12 cellular contexts compared by ENCODE assay signal in genomic region chr6:30156262-30156599, GRCh38. TPM values are rescaled to one million over a fixed set of nuclear protein-coding genes. Genes with fewer than 3 reads are reported as not detected.
DNase-seq lines count a peak whose midpoint lies in the region; ATAC-seq and TF ChIP-seq lines count a peak whose summit lies in the region.
"Had no signal": no experiment of that assay in that cellular context is flagged by ENCODE, and none has a peak within 500 bp of the region (broad histone marks: within the 10 kb centered on the region; RNA-seq: fewer than 3 reads in every experiment).

No MANE protein-coding gene starts in this region.

- H3K4me3 Mint-ChIP-seq in activated CD4-positive, alpha-beta memory T cell treated with anti-CD3 and anti-CD28 coated beads for 36 hours = no peak overlapping the region

- no peaks in the 10 kb centered on the region for H3K9me3 Mint-ChIP-seq in activated CD4-positive, alpha-beta memory T cell treated with anti-CD3 and anti-CD28 coated beads for 36 hours

- no peaks in the 10 kb centered on the region for H3K9me3 ChIP-seq in OCI-LY3 (ENCODE audit: insufficient read depth, low read length)
- no peaks in the 10 kb centered on the region for H3K9me3 ChIP-seq in mucosa of rectum (ENCODE audit: control insufficient read depth in 2 of 2, low read length in 2 of 2)
- H3K9me3 ChIP-seq: tibial nerve had no signal

- no peaks in the 10 kb centered on the region for H3K36me3 Mint-ChIP-seq in activated CD4-positive, alpha-beta memory T cell treated with anti-CD3 and anti-CD28 coated beads for 36 hours

- H3K27me3 ChIP-seq in OCI-LY3 (ENCODE audit: low read depth, low read length) = no peaks in the 10 kb centered on the region
- H3K27me3 ChIP-seq in mucosa of rectum (ENCODE audit: control insufficient read depth in 2 of 2, insufficient read depth in 2 of 2, low read length in 2 of 2) = no peaks in the 10 kb centered on the region

- no peaks in the 10 kb centered on the region for H3K36me3 ChIP-seq in OCI-LY3 (replicated peaks; ENCODE audit: low read depth, low read length)
- no peaks in the 10 kb centered on the region for H3K36me3 ChIP-seq in mucosa of rectum (ENCODE audit: control insufficient read depth in 2 of 2, insufficient read depth in 2 of 2, low read length in 2 of 2)
- H3K36me3 ChIP-seq: tibial nerve had no signal

- peak overlapping the region; percentile 64 for H3K4me2 ChIP-seq in OCI-LY3 (ENCODE audit: low read length)

- POLR2A ChIA-PET in activated CD4-positive, alpha-beta memory T cell treated with anti-CD3 and anti-CD28 coated beads for 36 hours (lab: Charles Lee) = no interaction called here

- peaks cover 23% of the 10 kb centered on the region for H3K4me1 Mint-ChIP-seq in activated CD4-positive, alpha-beta memory T cell treated with anti-CD3 and anti-CD28 coated beads for 36 hours (ENCODE audit: low read depth)

- peaks cover 17% of the 10 kb centered on the region for H3K27me3 Mint-ChIP-seq in activated CD4-positive, alpha-beta memory T cell treated with anti-CD3 and anti-CD28 coated beads for 36 hours

- ATAC-seq in GM19324 (IDR thresholded peaks at IDR 0.05; ENCODE audit: low FRiP score, unreplicated experiment) = no peak

- H3K4me1 ChIP-seq in OCI-LY3 (ENCODE audit: low read length) (peaks cover 29% of the 10 kb centered on the region), mucosa of rectum (ENCODE audit: control insufficient read depth in 2 of 2, insufficient read depth in 2 of 2, low read length in 2 of 2) (peaks cover 25 to 34% of the 10 kb centered on the region in 2 donors)

- H3K4me3 ChIP-seq in OCI-LY3 (ENCODE audit: low read length) (no peak overlapping the region), mucosa of rectum (ENCODE audit: low read length in 2 of 2) (no peak overlapping the region)
- H3K4me3 ChIP-seq: tibial nerve had no signal

- no peak for TF ChIP-seq CTCF in OCI-LY3 (IDR thresholded peaks at IDR 0.05; ENCODE audit: low read depth, low read length)

- intact Hi-C loops in activated CD4-positive, alpha-beta memory T cell treated with anti-CD3 and anti-CD28 coated beads for 36 hours (cut with micrococcal nuclease) = no loop called here

- H3K27ac Mint-ChIP-seq in activated CD4-positive, alpha-beta memory T cell treated with anti-CD3 and anti-CD28 coated beads for 36 hours = no peak overlapping the region

- no peaks in the 10 kb centered on the region for H3K79me2 ChIP-seq in OCI-LY3 (ENCODE audit: low read length)

- no peaks in the 10 kb centered on the region for H4K20me1 ChIP-seq in OCI-LY3 (ENCODE audit: insufficient read depth, low read length)

- peak; percentile 73 for DNase-seq in EL
- DNase-seq in epithelial cell of prostate (ENCODE audit: low read depth, low spot score) = no peak
- no peak for DNase-seq in SIG-M5 treated with dmso at 0.1 percent for 504 hours (lab: John Stamatoyannopoulos, UW; ENCODE audit: unreplicated experiment)
- DNase-seq in activated CD4-positive, alpha-beta T cell treated with anti-CD3 and anti-CD28 coated beads for 1 hour = no peak
- no peak for DNase-seq in activated CD4-positive, alpha-beta memory T cell treated with anti-CD3 and anti-CD28 coated beads for 36 hours
- DNase-seq: activated gamma-delta T cell treated with Interleukin-2 at 50 U/mL for 16 hours; stimulated activated CD4-positive, alpha-beta T cell treated with anti-CD3 and anti-CD28 coated beads, Interleukin-4, amount 100 ng/mL, for 24 hours had no signal

- H3K27ac ChIP-seq in OCI-LY3 (ENCODE audit: low read length) = no peak overlapping the region
- peak overlapping the region; percentile 49 for H3K27ac ChIP-seq in epithelial cell of prostate
- peak overlapping the region; percentile 83 to 86 for H3K27ac ChIP-seq in mucosa of rectum (ENCODE audit: low read depth in 2 of 2, low read length in 2 of 2)

- CTCF ChIA-PET in activated CD4-positive, alpha-beta memory T cell treated with anti-CD3 and anti-CD28 coated beads for 36 hours (lab: Charles Lee) = interaction anchor here (11.3 kb wide), 1 partner anchor 25 kb away, joined by 65 read pairs; no protein-coding TSS in a partner anchor

- H2AFZ ChIP-seq in OCI-LY3 (ENCODE audit: low read depth, low read length) = no peak overlapping the region

- H3K9ac ChIP-seq in OCI-LY3 (ENCODE audit: low read length) = no peak overlapping the region
- peak overlapping the region in 1 of 2 donors; percentile 17 for H3K9ac ChIP-seq in mucosa of rectum (ENCODE audit: low read depth in 1 of 2, low read length in 2 of 2)

RNA-seq across cellular contexts. Expression of gene TRIM10, which starts 4.8 kb away (rescaled TPM):
- total RNA-seq in activated CD4-positive, alpha-beta memory T cell treated with anti-CD3 and anti-CD28 coated beads for 36 hours = under 1 TPM; 0.36 to 0.38 TPM
- total RNA-seq: G401, tibial nerve had no signal

RNA-seq across cellular contexts. Expression of gene TRIM15, which starts 7.1 kb away (rescaled TPM):
- total RNA-seq in activated CD4-positive, alpha-beta memory T cell treated with anti-CD3 and anti-CD28 coated beads for 36 hours = 1 to 10 TPM in 1 of 2 experiments, under 1 TPM in 1; 0.63 to 1.6 TPM
- total RNA-seq: G401, tibial nerve had no signal

RNA-seq across cellular contexts. Expression of gene TRIM40, which starts 20.3 kb away (rescaled TPM):
- not detected for total RNA-seq in activated CD4-positive, alpha-beta memory T cell treated with anti-CD3 and anti-CD28 coated beads for 36 hours
- total RNA-seq: G401, tibial nerve had no signal

RNA-seq across cellular contexts. Expression of gene TRIM31, which starts 43.3 kb away (rescaled TPM):
- not detected for total RNA-seq in activated CD4-positive, alpha-beta memory T cell treated with anti-CD3 and anti-CD28 coated beads for 36 hours
- total RNA-seq: G401, tibial nerve had no signal

RNA-seq across cellular contexts. Expression of gene TRIM26, which starts 57.0 kb away (rescaled TPM):
- total RNA-seq in activated CD4-positive, alpha-beta memory T cell treated with anti-CD3 and anti-CD28 coated beads for 36 hours = 10 to 100 TPM; 64.3 to 65.1 TPM
